In genomic region chr19:2455481-2456300, GRCh38 we compare ENCODE assay signal across 8 cellular contexts.
DNase-seq lines count a peak whose midpoint lies in the region; ATAC-seq and TF ChIP-seq lines count a peak whose summit lies in the region.

No MANE protein-coding gene starts in this region.

- POLR2A ChIA-PET in RWPE1 (lab: Yijun Ruan, JAX; ENCODE audit: low non-redundant PET): interaction anchor here (0.6 kb wide), 1 partner anchor 218 kb away, joined by 3 read pairs; no protein-coding TSS in a partner anchor

- peaks cover 6% of the 10 kb centered on the region; the same call in 1 of the 2 replicates for H3K36me3 ChIP-seq in iPS-20b (ENCODE audit: insufficient read depth, low read depth, low read length)

- H3K9ac ChIP-seq in iPS-20b (ENCODE audit: low read depth, low read length): peak overlapping the region; percentile 87

- peak overlapping the region; percentile 83 for H3K27ac ChIP-seq in RWPE1
- H3K27ac ChIP-seq in iPS-20b (ENCODE audit: low read length): no peak overlapping the region

- peaks cover 5% of the 10 kb centered on the region; the same call in 1 of the 2 replicates for H3K4me1 ChIP-seq in iPS-20b (ENCODE audit: insufficient read depth, low read length)

- peak; percentile 42 for DNase-seq in RWPE1 (ENCODE audit: low spot score)
- DNase-seq in astrocyte of the cerebellum (ENCODE audit: low read depth): no peak
- DNase-seq in stimulated activated CD4-positive, alpha-beta T cell treated with anti-CD3 and anti-CD28 coated beads, Interleukin-4, amount 100 ng/mL, for 1 hour: peak; percentile 61
- no peak for DNase-seq in DMS79 (lab: John Stamatoyannopoulos, UW)
- DNase-seq in T1000 (lab: John Stamatoyannopoulos, UW): no peak

- H3K27me3 ChIP-seq in iPS-20b (ENCODE audit: insufficient read depth, low read length): no peaks in the 10 kb centered on the region

- peak; percentile 31 for ATAC-seq in HG02588 (IDR thresholded peaks at IDR 0.05; ENCODE audit: unreplicated experiment)

- TF ChIP-seq CTCF in GM12875 (IDR thresholded peaks at IDR 0.05; ENCODE audit: borderline replicate concordance, insufficient read depth, low read depth, low read length) (no peak), RWPE1 (conservative IDR thresholded peaks at IDR 0.05; ENCODE audit: low read depth) (no peak), astrocyte of the cerebellum (IDR thresholded peaks at IDR 0.05; ENCODE audit: low read depth, low read length, missing control alignments) (no peak)

- H3K4me3 ChIP-seq in GM12875 (ENCODE audit: low read depth, low read length): peak overlapping the region; percentile 95
- H3K4me3 ChIP-seq in astrocyte of the cerebellum (ENCODE audit: low read depth, low read length): peak overlapping the region; percentile 95
- peak overlapping the region; percentile 84 for H3K4me3 ChIP-seq in iPS-20b (ENCODE audit: low read length)

- CTCF ChIA-PET in RWPE1 (lab: Yijun Ruan, JAX): no interaction called here

- in situ Hi-C loops in astrocyte of the cerebellum (cut with HindIII; ENCODE audit: low sequenced_read_pairs): no loop called here

- no peaks in the 10 kb centered on the region for H3K9me3 ChIP-seq in iPS-20b (ENCODE audit: insufficient read depth, low read depth, low read length)

Comparison
In these comparisons a context has a peak if more than half of its experiments do, and no peak if none do; other contexts are left out.
1. DNase-seq: peak in RWPE1 (single experiment) and stimulated activated CD4-positive, alpha-beta T cell treated with anti-CD3 and anti-CD28 coated beads, Interleukin-4, amount 100 ng/mL, for 1 hour (single experiment); none in astrocyte of the cerebellum (single experiment), DMS79 (single experiment) and T1000 (single experiment).
2. Peak in every context shown above with its lines, with median percentiles within 50 percentile points of each other: H3K4me3 ChIP-seq.